15 cellular contexts compared by ENCODE assay signal in the genomic region with DNA sequence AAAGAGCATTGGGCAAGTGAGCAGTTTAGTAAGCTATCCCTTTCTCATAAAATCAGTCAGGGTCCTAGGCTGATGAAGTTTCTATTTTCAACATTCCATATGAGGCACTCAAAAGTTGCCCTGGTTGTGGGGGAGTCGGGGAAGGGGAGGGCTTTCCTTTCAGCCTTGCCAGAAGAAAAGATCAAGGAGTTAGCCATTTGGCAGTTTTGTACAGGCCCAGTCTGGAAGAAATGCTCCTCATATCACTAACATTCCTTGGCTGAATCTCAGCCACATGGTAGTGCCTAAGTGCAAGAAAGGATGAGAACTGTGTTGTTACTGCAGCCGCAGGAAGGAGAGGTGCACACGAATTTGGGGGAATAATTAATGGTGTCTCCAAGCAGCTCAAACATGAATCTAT.
DNase-seq lines count a peak whose midpoint lies in the region; ATAC-seq and TF ChIP-seq lines count a peak whose summit lies in the region.
"Had no signal": no experiment of that assay in that cellular context is flagged by ENCODE, and none has a peak within 500 bp of the region (broad histone marks: within the 10 kb centered on the region; RNA-seq: fewer than 3 reads in every experiment).

No MANE protein-coding gene starts in this region.

- CTCF ChIA-PET in HEK293 (lab: Yijun Ruan, JAX), result interaction anchor here (1.3 to 7.4 kb wide), 2 partner anchors 8 to 226 kb away, joined by 5 to 80 read pairs; no protein-coding TSS in a partner anchor

- H3K9me3 ChIP-seq in HEK293 (ENCODE audit: control insufficient read depth, insufficient read depth, low read depth, low read length) (no peaks in the 10 kb centered on the region), SJCRH30 (replicated peaks) (no peaks in the 10 kb centered on the region)

- no peaks in the 10 kb centered on the region; the same call in 1 of the 2 replicates for H3K4me1 ChIP-seq in HEK293 (ENCODE audit: control insufficient read depth, insufficient read depth, low read length)
- H3K4me1 ChIP-seq in SJCRH30, result no peaks in the 10 kb centered on the region

- no peaks in the 10 kb centered on the region; the same call in 1 of the 2 replicates for H3K27me3 ChIP-seq in SJCRH30

- H3K4me3 ChIP-seq in HEK293 (ENCODE audit: low read depth, low read length) (no peak overlapping the region), fibroblast of the aortic adventitia (ENCODE audit: low read depth, low read length) (no peak overlapping the region), SJCRH30 (no peak overlapping the region)

- no peak overlapping the region for H3K27ac ChIP-seq in HEK293 (ENCODE audit: extremely low read depth, low read depth, low read length)
- H3K27ac ChIP-seq in SJCRH30, result no peak overlapping the region

- no peak for ATAC-seq in GM18517 (IDR thresholded peaks at IDR 0.05; ENCODE audit: unreplicated experiment)

- POLR2A ChIA-PET in HEK293 (lab: Yijun Ruan, JAX), result no interaction called here

- H3K36me3 ChIP-seq in HEK293 (ENCODE audit: control insufficient read depth in 2 of 2, insufficient read depth in 1 of 2, low read length in 2 of 2) (no peaks in the 10 kb centered on the region), SJCRH30 (no peaks in the 10 kb centered on the region)

- DNase-seq in astrocyte of the hippocampus (ENCODE audit: low read depth, low spot score) (peak; percentile 40), fibroblast of the aortic adventitia (ENCODE audit: low read depth) (peak; percentile 49), DMS 273 (lab: John Stamatoyannopoulos, UW; ENCODE audit: unreplicated experiment) (no peak), SJCRH30 (no peak)
- DNase-seq: C1 segment of cervical spinal cord; Calu3; CD4-positive, alpha-beta memory T cell; COR-L47; DMS153; DND-41; GOT3; H7; HCEC 1CT had no signal

- no peak for TF ChIP-seq CTCF in HEK293 (tag by site-specific recombination; IDR thresholded peaks at IDR 0.05)
- TF ChIP-seq CTCF in fibroblast of the aortic adventitia (IDR thresholded peaks at IDR 0.05; ENCODE audit: insufficient read depth, low read length), result no peak

TF ChIP-seq in HEK293, 187 proteins besides CTCF, POLR2A, EP300 and RAD21:
- TF ChIP-seq TCF7L2 (IDR thresholded peaks at IDR 0.05; ENCODE audit: borderline replicate concordance, low read depth, low read length) (no peak), FEZF1 (tag by site-specific recombination; IDR thresholded peaks at IDR 0.05) (peak; percentile 44)

Comparison
In these comparisons a context has a peak if more than half of its experiments do, and no peak if none do; other contexts are left out.
1. DNase-seq: peak in astrocyte of the hippocampus (single experiment) and fibroblast of the aortic adventitia (single experiment); none in DMS 273 (single experiment) and SJCRH30 (0 of 2).